1 cellular context compared by ENCODE assay signal in the genomic region with DNA sequence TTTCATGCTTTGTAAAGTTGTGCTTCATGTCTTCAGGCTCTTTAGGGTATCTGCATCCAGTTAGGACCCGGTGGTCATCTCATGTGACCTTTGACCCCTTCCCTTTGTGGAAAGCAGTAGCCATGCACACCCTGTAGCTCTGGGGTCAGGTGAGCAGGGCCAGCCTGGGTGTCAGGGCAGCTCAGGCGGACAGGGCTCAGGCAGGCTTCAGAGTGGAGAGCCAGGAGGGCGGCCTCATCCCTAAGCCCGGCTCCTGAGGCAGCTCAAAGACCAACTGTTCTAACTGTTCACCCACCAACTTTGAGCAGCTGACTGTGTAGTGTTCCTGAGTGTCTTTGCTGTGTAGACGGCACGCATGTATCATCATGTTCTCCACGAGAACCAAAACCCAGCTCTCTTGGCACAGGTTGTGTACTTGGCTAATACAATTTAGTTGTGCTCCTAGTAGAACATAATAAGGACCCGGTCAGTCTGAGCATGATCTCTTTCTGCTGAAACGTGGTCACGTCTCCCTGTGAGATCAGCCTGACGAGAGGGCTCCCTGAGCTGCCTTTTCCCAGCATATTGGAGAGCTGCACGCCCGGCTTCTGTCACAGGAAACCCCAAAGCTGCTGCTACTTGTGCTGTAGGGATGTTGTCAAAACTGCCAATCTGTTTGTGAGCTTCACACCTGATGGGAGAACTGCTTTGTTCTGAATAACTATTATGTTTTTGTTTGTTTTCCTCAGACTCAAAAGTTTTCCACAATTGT.
TF ChIP-seq lines count a peak whose summit lies in the region.

No MANE protein-coding gene starts in this region.

TF ChIP-seq in GM23338, 12 proteins besides CTCF, POLR2A, EP300 and RAD21:
- TF ChIP-seq, protein P1, sequence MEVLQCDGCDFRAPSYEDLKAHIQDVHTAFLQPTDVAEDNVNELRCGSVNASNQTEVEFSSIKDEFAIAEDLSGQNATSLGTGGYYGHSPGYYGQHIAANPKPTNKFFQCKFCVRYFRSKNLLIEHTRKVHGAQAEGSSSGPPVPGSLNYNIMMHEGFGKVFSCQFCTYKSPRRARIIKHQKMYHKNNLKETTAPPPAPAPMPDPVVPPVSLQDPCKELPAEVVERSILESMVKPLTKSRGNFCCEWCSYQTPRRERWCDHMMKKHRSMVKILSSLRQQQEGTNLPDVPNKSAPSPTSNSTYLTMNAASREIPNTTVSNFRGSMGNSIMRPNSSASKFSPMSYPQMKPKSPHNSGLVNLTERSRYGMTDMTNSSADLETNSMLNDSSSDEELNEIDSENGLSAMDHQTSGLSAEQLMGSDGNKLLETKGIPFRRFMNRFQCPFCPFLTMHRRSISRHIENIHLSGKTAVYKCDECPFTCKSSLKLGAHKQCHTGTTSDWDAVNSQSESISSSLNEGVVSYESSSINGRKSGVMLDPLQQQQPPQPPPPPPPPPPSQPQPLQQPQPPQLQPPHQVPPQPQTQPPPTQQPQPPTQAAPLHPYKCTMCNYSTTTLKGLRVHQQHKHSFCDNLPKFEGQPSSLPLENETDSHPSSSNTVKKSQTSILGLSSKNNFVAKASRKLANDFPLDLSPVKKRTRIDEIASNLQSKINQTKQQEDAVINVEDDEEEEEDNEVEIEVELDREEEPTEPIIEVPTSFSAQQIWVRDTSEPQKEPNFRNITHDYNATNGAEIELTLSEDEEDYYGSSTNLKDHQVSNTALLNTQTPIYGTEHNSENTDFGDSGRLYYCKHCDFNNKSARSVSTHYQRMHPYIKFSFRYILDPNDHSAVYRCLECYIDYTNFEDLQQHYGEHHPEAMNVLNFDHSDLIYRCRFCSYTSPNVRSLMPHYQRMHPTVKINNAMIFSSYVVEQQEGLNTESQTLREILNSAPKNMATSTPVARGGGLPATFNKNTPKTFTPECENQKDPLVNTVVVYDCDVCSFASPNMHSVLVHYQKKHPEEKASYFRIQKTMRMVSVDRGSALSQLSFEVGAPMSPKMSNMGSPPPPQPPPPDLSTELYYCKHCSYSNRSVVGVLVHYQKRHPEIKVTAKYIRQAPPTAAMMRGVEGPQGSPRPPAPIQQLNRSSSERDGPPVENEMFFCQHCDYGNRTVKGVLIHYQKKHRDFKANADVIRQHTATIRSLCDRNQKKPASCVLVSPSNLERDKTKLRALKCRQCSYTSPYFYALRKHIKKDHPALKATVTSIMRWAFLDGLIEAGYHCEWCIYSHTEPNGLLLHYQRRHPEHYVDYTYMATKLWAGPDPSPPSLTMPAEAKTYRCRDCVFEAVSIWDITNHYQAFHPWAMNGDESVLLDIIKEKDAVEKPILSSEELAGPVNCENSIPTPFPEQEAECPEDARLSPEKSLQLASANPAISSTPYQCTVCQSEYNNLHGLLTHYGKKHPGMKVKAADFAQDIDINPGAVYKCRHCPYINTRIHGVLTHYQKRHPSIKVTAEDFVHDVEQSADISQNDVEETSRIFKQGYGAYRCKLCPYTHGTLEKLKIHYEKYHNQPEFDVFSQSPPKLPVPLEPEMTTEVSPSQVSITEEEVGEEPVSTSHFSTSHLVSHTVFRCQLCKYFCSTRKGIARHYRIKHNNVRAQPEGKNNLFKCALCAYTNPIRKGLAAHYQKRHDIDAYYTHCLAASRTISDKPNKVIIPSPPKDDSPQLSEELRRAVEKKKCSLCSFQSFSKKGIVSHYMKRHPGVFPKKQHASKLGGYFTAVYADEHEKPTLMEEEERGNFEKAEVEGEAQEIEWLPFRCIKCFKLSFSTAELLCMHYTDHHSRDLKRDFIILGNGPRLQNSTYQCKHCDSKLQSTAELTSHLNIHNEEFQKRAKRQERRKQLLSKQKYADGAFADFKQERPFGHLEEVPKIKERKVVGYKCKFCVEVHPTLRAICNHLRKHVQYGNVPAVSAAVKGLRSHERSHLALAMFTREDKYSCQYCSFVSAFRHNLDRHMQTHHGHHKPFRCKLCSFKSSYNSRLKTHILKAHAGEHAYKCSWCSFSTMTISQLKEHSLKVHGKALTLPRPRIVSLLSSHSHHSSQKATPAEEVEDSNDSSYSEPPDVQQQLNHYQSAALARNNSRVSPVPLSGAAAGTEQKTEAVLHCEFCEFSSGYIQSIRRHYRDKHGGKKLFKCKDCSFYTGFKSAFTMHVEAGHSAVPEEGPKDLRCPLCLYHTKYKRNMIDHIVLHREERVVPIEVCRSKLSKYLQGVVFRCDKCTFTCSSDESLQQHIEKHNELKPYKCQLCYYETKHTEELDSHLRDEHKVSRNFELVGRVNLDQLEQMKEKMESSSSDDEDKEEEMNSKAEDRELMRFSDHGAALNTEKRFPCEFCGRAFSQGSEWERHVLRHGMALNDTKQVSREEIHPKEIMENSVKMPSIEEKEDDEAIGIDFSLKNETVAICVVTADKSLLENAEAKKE (CRISPR knock-in tag; IDR thresholded peaks at IDR 0.05), result no peak
- TF ChIP-seq EZH2phosphoT487 (IDR thresholded peaks at IDR 0.05; ENCODE audit: unreplicated experiment) (no peak), STAT1 (IDR thresholded peaks at IDR 0.05; ENCODE audit: unreplicated experiment) (no peak), CREB1 (CRISPR knock-in tag; IDR thresholded peaks at IDR 0.05; ENCODE audit: low read depth) (no peak), JUNB (IDR thresholded peaks at IDR 0.05; ENCODE audit: unreplicated experiment) (no peak), ZNF331 (CRISPR knock-in tag; IDR thresholded peaks at IDR 0.05; ENCODE audit: low read depth) (no peak), POLR2AphosphoS5 (IDR thresholded peaks at IDR 0.05; ENCODE audit: low read depth) (no peak), ZNF114 (CRISPR knock-in tag; IDR thresholded peaks at IDR 0.05) (no peak), EZH2 (IDR thresholded peaks at IDR 0.05; ENCODE audit: low read depth, unreplicated experiment) (no peak), NANOG (IDR thresholded peaks at IDR 0.05; ENCODE audit: borderline replicate concordance) (no peak)
- TF ChIP-seq, protein P2, sequence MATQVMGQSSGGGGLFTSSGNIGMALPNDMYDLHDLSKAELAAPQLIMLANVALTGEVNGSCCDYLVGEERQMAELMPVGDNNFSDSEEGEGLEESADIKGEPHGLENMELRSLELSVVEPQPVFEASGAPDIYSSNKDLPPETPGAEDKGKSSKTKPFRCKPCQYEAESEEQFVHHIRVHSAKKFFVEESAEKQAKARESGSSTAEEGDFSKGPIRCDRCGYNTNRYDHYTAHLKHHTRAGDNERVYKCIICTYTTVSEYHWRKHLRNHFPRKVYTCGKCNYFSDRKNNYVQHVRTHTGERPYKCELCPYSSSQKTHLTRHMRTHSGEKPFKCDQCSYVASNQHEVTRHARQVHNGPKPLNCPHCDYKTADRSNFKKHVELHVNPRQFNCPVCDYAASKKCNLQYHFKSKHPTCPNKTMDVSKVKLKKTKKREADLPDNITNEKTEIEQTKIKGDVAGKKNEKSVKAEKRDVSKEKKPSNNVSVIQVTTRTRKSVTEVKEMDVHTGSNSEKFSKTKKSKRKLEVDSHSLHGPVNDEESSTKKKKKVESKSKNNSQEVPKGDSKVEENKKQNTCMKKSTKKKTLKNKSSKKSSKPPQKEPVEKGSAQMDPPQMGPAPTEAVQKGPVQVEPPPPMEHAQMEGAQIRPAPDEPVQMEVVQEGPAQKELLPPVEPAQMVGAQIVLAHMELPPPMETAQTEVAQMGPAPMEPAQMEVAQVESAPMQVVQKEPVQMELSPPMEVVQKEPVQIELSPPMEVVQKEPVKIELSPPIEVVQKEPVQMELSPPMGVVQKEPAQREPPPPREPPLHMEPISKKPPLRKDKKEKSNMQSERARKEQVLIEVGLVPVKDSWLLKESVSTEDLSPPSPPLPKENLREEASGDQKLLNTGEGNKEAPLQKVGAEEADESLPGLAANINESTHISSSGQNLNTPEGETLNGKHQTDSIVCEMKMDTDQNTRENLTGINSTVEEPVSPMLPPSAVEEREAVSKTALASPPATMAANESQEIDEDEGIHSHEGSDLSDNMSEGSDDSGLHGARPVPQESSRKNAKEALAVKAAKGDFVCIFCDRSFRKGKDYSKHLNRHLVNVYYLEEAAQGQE (IDR thresholded peaks at IDR 0.05; ENCODE audit: unreplicated experiment), result no peak
- TF ChIP-seq, protein P3, sequence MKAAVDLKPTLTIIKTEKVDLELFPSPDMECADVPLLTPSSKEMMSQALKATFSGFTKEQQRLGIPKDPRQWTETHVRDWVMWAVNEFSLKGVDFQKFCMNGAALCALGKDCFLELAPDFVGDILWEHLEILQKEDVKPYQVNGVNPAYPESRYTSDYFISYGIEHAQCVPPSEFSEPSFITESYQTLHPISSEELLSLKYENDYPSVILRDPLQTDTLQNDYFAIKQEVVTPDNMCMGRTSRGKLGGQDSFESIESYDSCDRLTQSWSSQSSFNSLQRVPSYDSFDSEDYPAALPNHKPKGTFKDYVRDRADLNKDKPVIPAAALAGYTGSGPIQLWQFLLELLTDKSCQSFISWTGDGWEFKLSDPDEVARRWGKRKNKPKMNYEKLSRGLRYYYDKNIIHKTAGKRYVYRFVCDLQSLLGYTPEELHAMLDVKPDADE (IDR thresholded peaks at IDR 0.05), result no peak
